In genomic region chr18:23259701-23260661, GRCh38 we compare ENCODE assay signal across 8 cellular contexts.
A peak's percentile ranks its signal among the peaks of the same experiment; 100 is the strongest.
DNase-seq lines count a peak whose midpoint lies in the region; ATAC-seq and TF ChIP-seq lines count a peak whose summit lies in the region.

No MANE protein-coding gene starts in this region.

- H3K27me3 ChIP-seq in endodermal cell (ENCODE audit: control insufficient read depth, insufficient read depth, low read length, poor library complexity, severe bottlenecking) (no peaks in the 10 kb centered on the region), mesendoderm (ENCODE audit: insufficient read depth, low read length, poor library complexity) (no peaks in the 10 kb centered on the region), transverse colon (no peaks in the 10 kb centered on the region)

- H3K27me3 Mint-ChIP-seq in T-helper 17 cell (peaks cover 25% of the 10 kb centered on the region), endodermal cell (ENCODE audit: insufficient read depth) (no peaks in the 10 kb centered on the region)

- H4K8ac ChIP-seq in mesendoderm (ENCODE audit: low read depth, low read length), result no peak overlapping the region

- intact Hi-C loops in transverse colon (cut with DNase I; ENCODE audit: low total_unique reads), result no loop called here

- H3K4me3 Mint-ChIP-seq in T-helper 17 cell (peak overlapping the region; percentile 73), endodermal cell (peak overlapping the region; percentile 42)

- peak overlapping the region; percentile 94 for H3K56ac ChIP-seq in mesendoderm (ENCODE audit: low read length)

- TF ChIP-seq EP300 in transverse colon (IDR thresholded peaks at IDR 0.05; ENCODE audit: low read depth), result no peak

- H3K27ac Mint-ChIP-seq in T-helper 17 cell (peak overlapping the region; percentile 71), endodermal cell (peak overlapping the region; percentile 97)

- peak; percentile 93 for DNase-seq in LNCaP clone FGC (ENCODE audit: low read depth)
- DNase-seq in T-helper 17 cell, result no peak
- DNase-seq in endodermal cell, result peak; percentile 94
- peak; percentile 99 for DNase-seq in mesendoderm
- DNase-seq in transverse colon, result peak; percentile 68
- no peak for DNase-seq in NK-92 (lab: John Stamatoyannopoulos, UW; ENCODE audit: unreplicated experiment)

- WGBS in endodermal cell (ENCODE audit: insufficient coverage in 1 of 2, insufficient read length in 1 of 2), 2 experiments, result 29 to 32% methylated on average over 14 to 21 of the region's 21 CpGs
- WGBS in mesendoderm (ENCODE audit: extremely low coverage, insufficient coverage, low lambda C conversion rate), result no CpG with 5 or more reads among the region's 21 CpGs
- WGBS in transverse colon (ENCODE audit: low coverage in 1 of 2), 2 donors, result 13 to 25% methylated on average over 6 to 21 of the region's 21 CpGs

- H3K36me3 Mint-ChIP-seq in T-helper 17 cell (ENCODE audit: low read depth), result no peaks in the 10 kb centered on the region
- H3K36me3 Mint-ChIP-seq in endodermal cell (ENCODE audit: low read depth), result peaks cover 64% of the 10 kb centered on the region

- peak overlapping the region; percentile 3 for H3K4me2 ChIP-seq in mesendoderm (ENCODE audit: low read length)

- peak overlapping the region; percentile 89 for H2BK120ac ChIP-seq in mesendoderm (ENCODE audit: low read depth, low read length)

- peaks cover 31% of the 10 kb centered on the region for H3K4me1 ChIP-seq in ES-I3 (ENCODE audit: insufficient read depth, low read length)
- peaks cover 21% of the 10 kb centered on the region for H3K4me1 ChIP-seq in endodermal cell (ENCODE audit: control insufficient read depth, insufficient read depth, low read length)
- H3K4me1 ChIP-seq in mesendoderm (ENCODE audit: control insufficient read depth, low read depth, low read length), result peaks cover 22% of the 10 kb centered on the region
- H3K4me1 ChIP-seq in transverse colon, result peaks cover 14 to 18% (median 15%) of the 10 kb centered on the region in 4 donors

- peak; percentile 67 for ATAC-seq in GM21723 (IDR thresholded peaks at IDR 0.05; ENCODE audit: unreplicated experiment)
- peak; percentile 50 for ATAC-seq in T-helper 17 cell

- H3K79me2 ChIP-seq in mesendoderm (ENCODE audit: control insufficient read depth, insufficient read depth, low read length), result no peaks in the 10 kb centered on the region

- H3K27ac ChIP-seq in endodermal cell (ENCODE audit: low read depth, low read length) (peak overlapping the region; percentile 92), mesendoderm (ENCODE audit: low read depth, low read length) (peak overlapping the region; percentile 91), transverse colon (peak overlapping the region; percentile 47 to 63 (median 60))

- H3K9ac ChIP-seq in ES-I3 (ENCODE audit: low read depth, low read length), result peak overlapping the region; percentile 17
- peak overlapping the region; percentile 74 for H3K9ac ChIP-seq in endodermal cell (ENCODE audit: extremely low read depth, low read length, poor library complexity, severe bottlenecking)
- peak overlapping the region; percentile 71 for H3K9ac ChIP-seq in mesendoderm (ENCODE audit: low read length)

- no peak overlapping the region for H3K23ac ChIP-seq in mesendoderm (ENCODE audit: low read length)

- no peaks in the 10 kb centered on the region for H3K9me3 ChIP-seq in ES-I3 (ENCODE audit: control insufficient read depth, insufficient read depth, low read length)
- no peaks in the 10 kb centered on the region for H3K9me3 ChIP-seq in T-helper 17 cell (ENCODE audit: control insufficient read depth, low read length, poor library complexity, severe bottlenecking)
- no peaks in the 10 kb centered on the region for H3K9me3 ChIP-seq in endodermal cell (ENCODE audit: control insufficient read depth, low read length)
- H3K9me3 ChIP-seq in transverse colon, result no peaks in the 10 kb centered on the region

- H3K36me3 ChIP-seq in ES-I3 (ENCODE audit: insufficient read depth, low read length), result peaks cover 15% of the 10 kb centered on the region
- peaks cover 15% of the 10 kb centered on the region for H3K36me3 ChIP-seq in endodermal cell (ENCODE audit: control insufficient read depth, insufficient read depth, low read length)
- peaks cover 3% of the 10 kb centered on the region for H3K36me3 ChIP-seq in mesendoderm (ENCODE audit: control insufficient read depth, insufficient read depth, low read length)
- H3K36me3 ChIP-seq in transverse colon, result no peaks in the 10 kb centered on the region

- in situ Hi-C loops in transverse colon (cut with MboI; ENCODE audit: low pct_ligation_motif_present in 1 of 4, low pct_unique_long_range_greater_than_20kb in 1 of 4, low sequenced_read_pairs in 3 of 4), result no loop called here

- H2BK15ac ChIP-seq in mesendoderm (replicated peaks; ENCODE audit: low read depth), result no peak overlapping the region

- peaks cover 2% of the 10 kb centered on the region for H3K9me3 Mint-ChIP-seq in endodermal cell

- no peak for TF ChIP-seq CTCF in LNCaP clone FGC (IDR thresholded peaks at IDR 0.05; ENCODE audit: control insufficient read depth, extremely low read depth, insufficient read depth)
- TF ChIP-seq CTCF in endodermal cell (conservative IDR thresholded peaks at IDR 0.05), result no peak
- TF ChIP-seq CTCF in transverse colon (IDR thresholded peaks at IDR 0.05), result no peak

- peaks cover 11% of the 10 kb centered on the region for H3K4me1 Mint-ChIP-seq in T-helper 17 cell
- peaks cover 34% of the 10 kb centered on the region for H3K4me1 Mint-ChIP-seq in endodermal cell

- H3K79me1 ChIP-seq in mesendoderm (ENCODE audit: low read length), result no peaks in the 10 kb centered on the region

- H3K4me3 ChIP-seq in LNCaP clone FGC (ENCODE audit: low read depth, low read length), result peak overlapping the region; percentile 39
- peak overlapping the region; percentile 55 for H3K4me3 ChIP-seq in endodermal cell (ENCODE audit: low read length)
- no peak overlapping the region for H3K4me3 ChIP-seq in mesendoderm (ENCODE audit: low read length)
- peak overlapping the region in 3 of 4 donors; percentile 2 to 29 (median 11) for H3K4me3 ChIP-seq in transverse colon

- peak overlapping the region; percentile 92 for H3K18ac ChIP-seq in mesendoderm (ENCODE audit: low read length)

- H2AK5ac ChIP-seq in mesendoderm (ENCODE audit: low read length), result peak overlapping the region; percentile 80

- no peak overlapping the region for H4K5ac ChIP-seq in mesendoderm (ENCODE audit: low read length)

- H2BK5ac ChIP-seq in mesendoderm (ENCODE audit: low read length), result peak overlapping the region; percentile 99

- TF ChIP-seq POLR2A in transverse colon (IDR thresholded peaks at IDR 0.05), result no peak

- peak overlapping the region; percentile 73 for H3K4ac ChIP-seq in mesendoderm (ENCODE audit: low read depth, low read length)

Comparison
In these comparisons a context has a peak if more than half of its experiments do, and no peak if none do; other contexts are left out.
1. H3K9ac ChIP-seq: peak in every context shown above with its lines; median percentile 74 in endodermal cell; 71 in mesendoderm; 17 in ES-I3.
2. DNase-seq: peak in LNCaP clone FGC (single experiment), endodermal cell (single experiment), mesendoderm (single experiment) and transverse colon (single experiment); none in T-helper 17 cell (0 of 3) and NK-92 (single experiment).
3. Peak in every context shown above with its lines, with median percentiles within 50 percentile points of each other: H3K27ac ChIP-seq.